26 cellular contexts compared by ENCODE assay signal in genomic region chrX:106905064-106905708, GRCh38. TPM values are rescaled to one million over a fixed set of nuclear protein-coding genes. Genes with fewer than 3 reads are reported as not detected.
DNase-seq lines count a peak whose midpoint lies in the region; ATAC-seq and TF ChIP-seq lines count a peak whose summit lies in the region.
"Had no signal": no experiment of that assay in that cellular context is flagged by ENCODE, and none has a peak within 500 bp of the region (broad histone marks: within the 10 kb centered on the region; RNA-seq: fewer than 3 reads in every experiment).

No MANE protein-coding gene starts in this region.

- no peak for TF ChIP-seq POLR2A in thyroid gland (IDR thresholded peaks at IDR 0.05)

- peaks cover 32% of the 10 kb centered on the region for H3K4me1 ChIP-seq in Caco-2
- H3K4me1 ChIP-seq in adipocyte (ENCODE audit: control insufficient read depth, insufficient read depth, low read length): peaks cover 5% of the 10 kb centered on the region
- H3K4me1 ChIP-seq in thyroid gland: peaks cover 14 to 20% of the 10 kb centered on the region in 2 donors
- H3K4me1 ChIP-seq: Peyer's patch had no signal

- H3K27ac Mint-ChIP-seq in Caco-2 (ENCODE audit: unreplicated experiment): peak overlapping the region; percentile 45
- H3K27ac Mint-ChIP-seq in nephron: peak overlapping the region; percentile 64 to 90 (median 83)
- H3K27ac Mint-ChIP-seq: CD4-positive, alpha-beta T cell had no signal

- H3K4me3 Mint-ChIP-seq in Caco-2 (ENCODE audit: unreplicated experiment) (no peak overlapping the region), nephron (no peak overlapping the region)
- H3K4me3 Mint-ChIP-seq: CD4-positive, alpha-beta T cell had no signal

- BruUV-seq in Caco-2 (replicated peaks; lab: Mats Ljungman, UMichigan): no TSS peak

- POLR2A ChIA-PET in Caco-2 (lab: Charles Lee): no interaction called here

- H3K9me3 Mint-ChIP-seq in Caco-2 (ENCODE audit: unreplicated experiment) (no peaks in the 10 kb centered on the region), nephron (peaks cover 7% of the 10 kb centered on the region)
- H3K9me3 Mint-ChIP-seq: CD4-positive, alpha-beta T cell had no signal

- ATAC-seq in left lobe of liver: no peak

- TF ChIP-seq CTCF in Caco-2 (IDR thresholded peaks at IDR 0.05; ENCODE audit: insufficient read depth in 1 of 2, low read depth in 1 of 2, low read length in 1 of 2, severe bottlenecking in 1 of 2, unreplicated experiment in 1 of 2) (no peak), nephron (IDR thresholded peaks at IDR 0.05; ENCODE audit: unreplicated experiment in 3 of 3) (no peak), thyroid gland (IDR thresholded peaks at IDR 0.05) (no peak)

- H3K27me3 Mint-ChIP-seq in Caco-2 (ENCODE audit: insufficient read depth, unreplicated experiment): no peaks in the 10 kb centered on the region
- H3K27me3 Mint-ChIP-seq in nephron (ENCODE audit: low read depth): no peaks in the 10 kb centered on the region
- H3K27me3 Mint-ChIP-seq: CD4-positive, alpha-beta T cell had no signal

- H3K9me3 ChIP-seq in Caco-2: no peaks in the 10 kb centered on the region
- no peaks in the 10 kb centered on the region for H3K9me3 ChIP-seq in adipocyte (ENCODE audit: control insufficient read depth, low read length)
- H3K9me3 ChIP-seq in thyroid gland: no peaks in the 10 kb centered on the region
- H3K9me3 ChIP-seq: BLaER1 treated with 17β-estradiol and CSF1 and Interleukin-3, amounts not matched to agents 10 nM and 100 nM; Peyer's patch had no signal

- CTCF ChIA-PET in Caco-2 (lab: Charles Lee): interaction anchor here (1.5 to 1.8 kb wide), 2 partner anchors 11 to 55 kb away, joined by 4 to 7 read pairs; no protein-coding TSS in a partner anchor

- no peaks in the 10 kb centered on the region for H3K36me3 ChIP-seq in Caco-2 (ENCODE audit: control insufficient read depth, insufficient read depth, low read length)
- no peaks in the 10 kb centered on the region for H3K36me3 ChIP-seq in adipocyte (ENCODE audit: control insufficient read depth, insufficient read depth, low read length, severe bottlenecking)
- no peaks in the 10 kb centered on the region for H3K36me3 ChIP-seq in thyroid gland
- H3K36me3 ChIP-seq: BLaER1 treated with 17β-estradiol and CSF1 and Interleukin-3, amounts not matched to agents 10 nM and 100 nM; Peyer's patch had no signal

- H3K9ac ChIP-seq in adipocyte (ENCODE audit: low read length): no peak overlapping the region
- H3K9ac ChIP-seq: BLaER1 treated with 17β-estradiol and CSF1 and Interleukin-3, amounts not matched to agents 10 nM and 100 nM had no signal

- H3K4me1 Mint-ChIP-seq in Caco-2 (ENCODE audit: low read depth, unreplicated experiment) (peaks cover 9% of the 10 kb centered on the region), nephron (peaks cover 38% of the 10 kb centered on the region)

- intact Hi-C loops in Caco-2 (cut with micrococcal nuclease; ENCODE audit: unreplicated experiment): no loop called here
- intact Hi-C loops in thyroid gland (cut with DNase I): no loop called here

- DNase-seq in Caco-2: no peak
- DNase-seq in adipocyte (ENCODE audit: low read depth): peak; percentile 33
- DNase-seq in thyroid gland: peak; percentile 59 to 64
- no peak for DNase-seq in activated T-cell treated with anti-CD3 and anti-CD28 coated beads, Interleukin-2, amount 50 U/mL, for 1 hour
- no peak for DNase-seq in superior temporal gyrus (ENCODE audit: extremely low spot score)
- DNase-seq in left lobe of liver (ENCODE audit: low spot score): no peak
- DNase-seq: AML-193; CD4-positive, alpha-beta T cell; DMS53; NCI-H1092 treated with DMSO at 0.1 percent for 48 hours; NCI-H1436; NCI-H187; NCI-H2081 treated with DMSO at 0.1 percent for 48 hours; NCI-H2171; NCI-H226; NCI-H510A; NCI-H69; Peyer's patch; SHP77 treated with DMSO at 0.1 percent for 48 hours had no signal

- H3K27me3 ChIP-seq in Caco-2 (replicated peaks; ENCODE audit: control insufficient read depth, insufficient read depth, low read length): no peaks in the 10 kb centered on the region
- H3K27me3 ChIP-seq in adipocyte (replicated peaks; ENCODE audit: control insufficient read depth, insufficient read depth, low read length): peaks cover 36% of the 10 kb centered on the region
- H3K27me3 ChIP-seq in thyroid gland: no peaks in the 10 kb centered on the region
- H3K27me3 ChIP-seq: Peyer's patch had no signal

- H3K36me3 Mint-ChIP-seq in Caco-2 (ENCODE audit: insufficient read depth, unreplicated experiment): no peaks in the 10 kb centered on the region
- no peaks in the 10 kb centered on the region for H3K36me3 Mint-ChIP-seq in nephron (ENCODE audit: low read depth)

- H3K4me3 ChIP-seq in Caco-2 (ENCODE audit: low read depth, low read length) (no peak overlapping the region), adipocyte (ENCODE audit: low read length) (no peak overlapping the region), thyroid gland (replicated peaks in 1 of 3) (no peak overlapping the region)
- H3K4me3 ChIP-seq: BLaER1 treated with 17β-estradiol and CSF1 and Interleukin-3, amounts not matched to agents 10 nM and 100 nM; Peyer's patch had no signal

- whole genome bisulfite sequencing in thyroid gland, 2 donors: 43 to 54% methylated on average over 4 to 5 of the region's 5 CpGs

- peak overlapping the region; percentile 24 to 73 (median 63) for H3K27ac ChIP-seq in thyroid gland
- H3K27ac ChIP-seq: BLaER1 treated with 17β-estradiol and CSF1 and Interleukin-3, amounts not matched to agents 10 nM and 100 nM; HL-60; Peyer's patch had no signal

RNA-seq across cellular contexts. Expression of gene RIPPLY1, which starts 2.0 kb away (rescaled TPM):
- total RNA-seq in Caco-2 (2022) (not detected in 2 replicates), thyroid gland (not detected), left lobe of liver (0.75 TPM)
- total RNA-seq: A172; CD4-positive, alpha-beta T cell; Daoy; H4; OCI-LY7; Peyer's patch had no signal

RNA-seq across cellular contexts. Expression of gene CLDN2, which starts 15.0 kb away (rescaled TPM):
- total RNA-seq in Caco-2 (2022) (2.9 and 3.6 TPM in 2 replicates), thyroid gland (under 1 TPM in 2 of 4 donors, not detected in 2; 0.29 to 0.34 TPM), left lobe of liver (6.0 TPM)
- total RNA-seq: A172; CD4-positive, alpha-beta T cell; Daoy; H4; OCI-LY7 had no signal

Comparison
In these comparisons a context has a peak if more than half of its experiments do, and no peak if none do; other contexts are left out.
1. DNase-seq: peak in adipocyte (single experiment) and thyroid gland (2 of 2); none in Caco-2 (0 of 2), activated T-cell treated with anti-CD3 and anti-CD28 coated beads, Interleukin-2, amount 50 U/mL, for 1 hour (single experiment), superior temporal gyrus (single experiment) and left lobe of liver (single experiment).